8 cellular contexts compared by ENCODE assay signal in genomic region chr15:68383161-68384074, GRCh38. TPM values are rescaled to one million over a fixed set of nuclear protein-coding genes. Genes with fewer than 3 reads are reported as not detected.
DNase-seq lines count a peak whose midpoint lies in the region; ATAC-seq, FAIRE-seq and TF ChIP-seq lines count a peak whose summit lies in the region.

No MANE protein-coding gene starts in this region.

- peaks cover 70% of the 10 kb centered on the region for H3K4me1 Mint-ChIP-seq in osteocyte (ENCODE audit: unreplicated experiment)

- ATAC-seq in foreskin keratinocyte, result peak; percentile 42
- ATAC-seq in HG02642 (IDR thresholded peaks at IDR 0.05; ENCODE audit: poor library complexity, unreplicated experiment), result no peak
- no peak for ATAC-seq in GM19035 (IDR thresholded peaks at IDR 0.05; ENCODE audit: unreplicated experiment)

- H3K4me3 Mint-ChIP-seq in osteocyte (ENCODE audit: unreplicated experiment), result no peak overlapping the region

- H3K27ac ChIP-seq in foreskin keratinocyte, result no peak overlapping the region

- peaks cover 27% of the 10 kb centered on the region for H3K27me3 ChIP-seq in foreskin keratinocyte

- DNase-seq in GM03348 (ENCODE audit: low spot score) (peak; percentile 65), NCI-H2171 treated with DMSO at 0.1 percent for 48 hours (lab: John Stamatoyannopoulos, UW) (peak; percentile 29), foreskin keratinocyte (peak in 1 of 2 donors; percentile 38), osteocyte (ENCODE audit: extremely low spot score, unreplicated experiment) (peak; percentile 69)
- DNase-seq in activated CD8-positive, alpha-beta memory T cell treated with anti-CD3 and anti-CD28 coated beads, Interleukin-2, amount 50 U/mL, for 48 hours, result peak; percentile 55

- peaks cover 48% of the 10 kb centered on the region for H3K36me3 Mint-ChIP-seq in osteocyte (ENCODE audit: unreplicated experiment)

- H3K4me1 ChIP-seq in foreskin keratinocyte, result no peaks in the 10 kb centered on the region

- peak; percentile 85 for TF ChIP-seq CTCF in foreskin keratinocyte (conservative IDR thresholded peaks at IDR 0.05)
- TF ChIP-seq CTCF in osteocyte (IDR thresholded peaks at IDR 0.05), result peak; percentile 69

- H3K9me3 Mint-ChIP-seq in osteocyte (ENCODE audit: unreplicated experiment), result no peaks in the 10 kb centered on the region

- FAIRE-seq in A204.1 (lab: Jason Lieb, UNC), result peak; percentile 46

- no peaks in the 10 kb centered on the region for H3K27me3 Mint-ChIP-seq in osteocyte (ENCODE audit: unreplicated experiment)

- H3K27ac Mint-ChIP-seq in osteocyte (ENCODE audit: unreplicated experiment), result peak overlapping the region; percentile 90

RNA-seq across cellular contexts. Expression of gene ITGA11, which starts 48.5 kb away (rescaled TPM):
- total RNA-seq in foreskin keratinocyte (not detected in 2 replicates), osteocyte (1,149 and 1,161 TPM in 2 replicates)
- not detected in 2 replicates for polyA plus RNA-seq in foreskin keratinocyte

Comparison
In these comparisons a context has a peak if more than half of its experiments do, and no peak if none do; other contexts are left out.
1. RNA of gene ITGA11, which starts 48.5 kb away (total RNA-seq): 1,149 to 1,161 TPM in osteocyte; not detected in foreskin keratinocyte; every median in the first group is over 1,000 times any median in the second.